Comparison of ENCODE assay signal across 1 cellular context in the genomic region with DNA sequence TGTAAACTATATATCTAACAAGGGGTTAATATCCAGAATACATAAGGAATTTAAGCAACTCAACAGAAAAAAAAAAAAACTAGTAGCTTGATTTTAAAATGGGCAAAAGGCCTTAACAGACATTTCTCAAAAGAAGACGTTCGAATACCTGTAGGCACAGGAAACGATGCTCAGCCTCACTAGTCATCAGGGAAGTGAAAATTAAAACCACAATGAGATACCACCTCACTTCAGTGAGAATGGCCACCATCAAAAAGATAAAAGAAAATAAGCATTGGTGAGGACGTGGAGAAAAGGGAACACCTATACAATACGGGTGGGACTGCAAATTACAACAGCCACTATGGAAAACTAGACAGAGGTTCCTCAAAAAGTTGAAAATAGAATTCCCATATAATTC.
A peak's percentile ranks its signal among the peaks of the same experiment; 100 is the strongest.
TF ChIP-seq lines count a peak whose summit lies in the region.

No MANE protein-coding gene starts in this region.

TF ChIP-seq in HepG2, 621 proteins besides CTCF, POLR2A, EP300 and RAD21:
- no peak for TF ChIP-seq SIX1 (CRISPR knock-in tag; IDR thresholded peaks at IDR 0.05; ENCODE audit: borderline replicate concordance)
- TF ChIP-seq EHMT2 (IDR thresholded peaks at IDR 0.05; ENCODE audit: borderline replicate concordance, low read depth, low read length): no peak
- peak; percentile 11; the same call in 1 of the 2 replicates for TF ChIP-seq ZNF652 (CRISPR knock-in tag; IDR thresholded peaks at IDR 0.05; ENCODE audit: borderline replicate concordance, low read depth)
- TF ChIP-seq ZNF841 (CRISPR knock-in tag; IDR thresholded peaks at IDR 0.05; ENCODE audit: borderline replicate concordance): 0 out of 2 replicates have a peak, but pooled peaks have one; percentile 39
- TF ChIP-seq, protein P1, sequence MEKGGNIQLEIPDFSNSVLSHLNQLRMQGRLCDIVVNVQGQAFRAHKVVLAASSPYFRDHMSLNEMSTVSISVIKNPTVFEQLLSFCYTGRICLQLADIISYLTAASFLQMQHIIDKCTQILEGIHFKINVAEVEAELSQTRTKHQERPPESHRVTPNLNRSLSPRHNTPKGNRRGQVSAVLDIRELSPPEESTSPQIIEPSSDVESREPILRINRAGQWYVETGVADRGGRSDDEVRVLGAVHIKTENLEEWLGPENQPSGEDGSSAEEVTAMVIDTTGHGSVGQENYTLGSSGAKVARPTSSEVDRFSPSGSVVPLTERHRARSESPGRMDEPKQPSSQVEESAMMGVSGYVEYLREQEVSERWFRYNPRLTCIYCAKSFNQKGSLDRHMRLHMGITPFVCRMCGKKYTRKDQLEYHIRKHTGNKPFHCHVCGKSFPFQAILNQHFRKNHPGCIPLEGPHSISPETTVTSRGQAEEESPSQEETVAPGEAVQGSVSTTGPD (CRISPR knock-in tag; IDR thresholded peaks at IDR 0.05): no peak
